In genomic region chr17:10075919-10076318, GRCh38 we compare ENCODE assay signal across 22 cellular contexts.
"Had no signal": no experiment of that assay in that cellular context is flagged by ENCODE, and none has a peak within 500 bp of the region (broad histone marks: within the 10 kb centered on the region; RNA-seq: fewer than 3 reads in every experiment).

No MANE protein-coding gene starts in this region.

- H3K27me3 Mint-ChIP-seq: dendritic cell treated with granulocyte-macrophage colony-stimulating factor and Interleukin-4, amounts not matched to agents 40 ng/mL and 50 ng/mL, for 4 days; effector memory CD8-positive, alpha-beta T cell had no signal

- H3K27me3 ChIP-seq: colonic mucosa, esophagus squamous epithelium, gastrocnemius medialis, heart left ventricle had no signal

- H3K36me3 ChIP-seq: colonic mucosa, esophagus squamous epithelium, gastrocnemius medialis, heart left ventricle, left lung, lower lobe of right lung had no signal

- ATAC-seq: effector memory CD8-positive, alpha-beta T cell; esophagus mucosa; gastrocnemius medialis; heart left ventricle; left cardiac atrium; left lung; left ventricle myocardium superior; lower lobe of right lung; mucosa of descending colon had no signal

- H3K4me1 ChIP-seq: colonic mucosa, gastrocnemius medialis, left lung, lower lobe of right lung had no signal

- H3K9me3 ChIP-seq: colonic mucosa, esophagus squamous epithelium, gastrocnemius medialis, left lung, lower lobe of right lung, mucosa of descending colon had no signal

- H3K4me3 Mint-ChIP-seq: dendritic cell treated with granulocyte-macrophage colony-stimulating factor and Interleukin-4, amounts not matched to agents 40 ng/mL and 50 ng/mL, for 4 days; effector memory CD8-positive, alpha-beta T cell; endodermal cell; mesothelial cell of epicardium had no signal

- H3K4me3 ChIP-seq: colonic mucosa, esophagus squamous epithelium, gastrocnemius medialis, heart left ventricle, left lung, lower lobe of right lung, mucosa of descending colon had no signal

- DNase-seq: colonic mucosa; cortex of kidney; effector CD8-positive, alpha-beta T cell; effector memory CD8-positive, alpha-beta T cell; endodermal cell; erythroblast; esophagus squamous epithelium; foreskin fibroblast; foreskin melanocyte; gastrocnemius medialis; heart left ventricle; hippocampal formation; left cardiac atrium; left lung; left ventricle myocardium superior; lower lobe of right lung; mesenchymal stem cell; mucosa of descending colon had no signal

- H3K27ac ChIP-seq: colonic mucosa, epithelial cell of prostate, gastrocnemius medialis, heart left ventricle, left lung, lower lobe of right lung had no signal

- H3K27ac Mint-ChIP-seq: dendritic cell treated with granulocyte-macrophage colony-stimulating factor and Interleukin-4, amounts not matched to agents 40 ng/mL and 50 ng/mL, for 4 days; endodermal cell; mesothelial cell of epicardium had no signal
